9 cellular contexts compared by ENCODE assay signal in the genomic region with DNA sequence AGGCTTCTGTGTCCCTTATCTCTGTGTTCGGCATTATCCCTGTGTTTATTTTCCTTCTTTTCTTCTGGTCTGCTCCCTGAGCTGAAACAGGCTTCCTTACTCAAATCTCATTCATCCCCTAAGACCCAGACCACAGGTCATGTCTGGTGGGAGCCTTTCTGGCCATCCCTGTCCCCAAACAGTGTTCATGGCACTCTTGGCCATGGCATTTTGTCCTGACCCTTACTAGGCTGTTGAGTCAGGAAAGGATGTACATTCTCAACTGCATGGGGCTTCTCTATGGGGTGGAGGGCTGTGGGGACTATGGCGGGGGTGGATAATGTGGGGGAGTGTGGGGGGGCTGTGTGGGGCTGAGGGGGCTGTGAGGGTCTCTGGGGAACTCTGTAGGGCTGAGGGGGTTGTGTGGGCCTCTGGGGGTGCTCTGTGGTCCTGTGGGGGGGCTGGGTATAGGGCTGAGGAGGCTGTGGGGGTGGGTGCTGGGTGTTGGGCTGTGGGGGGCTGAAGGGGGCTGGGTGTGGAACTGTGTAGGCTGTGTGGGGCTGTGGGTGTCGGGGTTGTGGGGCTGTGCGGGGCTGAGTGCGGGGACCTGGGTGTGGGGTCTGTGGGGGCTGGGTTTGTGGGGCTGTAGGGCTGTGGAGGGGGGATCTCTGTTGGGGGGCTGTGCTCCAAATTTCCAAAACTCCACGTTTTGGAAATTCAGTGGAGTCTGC.
A peak's percentile ranks its signal among the peaks of the same experiment; 100 is the strongest.
DNase-seq lines count a peak whose midpoint lies in the region; ATAC-seq and TF ChIP-seq lines count a peak whose summit lies in the region.
"Had no signal": no experiment of that assay in that cellular context is flagged by ENCODE, and none has a peak within 500 bp of the region (broad histone marks: within the 10 kb centered on the region; RNA-seq: fewer than 3 reads in every experiment).

No MANE protein-coding gene starts in this region.

- peak overlapping the region; percentile 92 to 99 (median 96) for H3K27ac ChIP-seq in heart left ventricle
- H3K27ac ChIP-seq: SK-N-MC had no signal

- H3K4me1 Mint-ChIP-seq in effector memory CD8-positive, alpha-beta T cell (ENCODE audit: low read depth in 2 of 2): peaks cover 48 to 62% of the 10 kb centered on the region in 2 donors
- peaks cover 67 to 79% of the 10 kb centered on the region in 2 donors for H3K4me1 Mint-ChIP-seq in natural killer cell

- H3K27me3 ChIP-seq in heart left ventricle: no peaks in the 10 kb centered on the region

- peaks cover 30% of the 10 kb centered on the region for H3K36me3 Mint-ChIP-seq in effector memory CD8-positive, alpha-beta T cell (ENCODE audit: insufficient read depth)
- no peaks in the 10 kb centered on the region for H3K36me3 Mint-ChIP-seq in natural killer cell

- WGBS in heart left ventricle, 4 donors: 67 to 78% (median 69%) methylated on average over 6 of the region's 6 CpGs

- peak overlapping the region; percentile 93 to 95 for H3K4me3 Mint-ChIP-seq in effector memory CD8-positive, alpha-beta T cell
- peak overlapping the region; percentile 90 for H3K4me3 Mint-ChIP-seq in natural killer cell

- intact Hi-C loops in heart left ventricle (cut with DNase I) (loop anchor here in 4 of 10 donors (2.0 to 10.0 kb wide), 6 partner anchors 20 to 396 kb away; partner anchors contain the start of gene MTMR10 (in 1 of the 4)), Right ventricle myocardium superior (cut with DNase I) (loop anchor here (5.0 kb wide), 2 partner anchors 64 to 174 kb away; partner anchors contain the start of gene KLF13), natural killer cell (cut with micrococcal nuclease) (loop anchor here (5.0 kb wide), 4 partner anchors 39 to 129 kb away; partner anchors contain the start of gene KLF13)

- no peaks in the 10 kb centered on the region for H3K9me3 Mint-ChIP-seq in effector memory CD8-positive, alpha-beta T cell
- H3K9me3 Mint-ChIP-seq in natural killer cell: peaks cover 0 to 2% of the 10 kb centered on the region in 2 donors

- no peak for TF ChIP-seq POLR2A in heart left ventricle (IDR thresholded peaks at IDR 0.05)

- TF ChIP-seq CTCF in heart left ventricle (IDR thresholded peaks at IDR 0.05) (no peak), natural killer cell (IDR thresholded peaks at IDR 0.05) (no peak)

- peaks cover 0 to 41% (median 19%) of the 10 kb centered on the region in 12 donors for H3K4me1 ChIP-seq in heart left ventricle

- peaks cover 0 to 12% (median 0%) of the 10 kb centered on the region in 12 donors for H3K9me3 ChIP-seq in heart left ventricle

- peak overlapping the region; percentile 96 to 98 for H3K27ac Mint-ChIP-seq in effector memory CD8-positive, alpha-beta T cell
- peak overlapping the region; percentile 94 for H3K27ac Mint-ChIP-seq in natural killer cell

- H3K4me3 ChIP-seq in heart left ventricle: peak overlapping the region in 7 of 12 donors; percentile 57 to 81 (median 75)

- H3K36me3 ChIP-seq in heart left ventricle: no peaks in the 10 kb centered on the region

- no peaks in the 10 kb centered on the region for H3K27me3 Mint-ChIP-seq in effector memory CD8-positive, alpha-beta T cell
- H3K27me3 Mint-ChIP-seq in natural killer cell (ENCODE audit: low read depth in 2 of 2): no peaks in the 10 kb centered on the region

- DNase-seq in heart left ventricle: peak in 2 of 5 donors; percentile 15 to 21
- DNase-seq in Right ventricle myocardium superior: no peak
- DNase-seq in effector memory CD8-positive, alpha-beta T cell: no peak
- no peak for DNase-seq in natural killer cell
- peak; percentile 44 for DNase-seq in ureter (ENCODE audit: low spot score)
- no peak for DNase-seq in AML-193 (lab: John Stamatoyannopoulos, UW)
- no peak for DNase-seq in NAMALWA (ENCODE audit: low spot score)

- ATAC-seq in heart left ventricle: no peak
- ATAC-seq in Right ventricle myocardium superior (ENCODE audit: poor library complexity): no peak
- no peak for ATAC-seq in effector memory CD8-positive, alpha-beta T cell (replicated peaks)
- ATAC-seq in natural killer cell: no peak
- ATAC-seq in HG03354 (IDR thresholded peaks at IDR 0.05; ENCODE audit: poor library complexity, severe bottlenecking, unreplicated experiment): no peak
